1 cellular context compared by ENCODE assay signal in the genomic region with DNA sequence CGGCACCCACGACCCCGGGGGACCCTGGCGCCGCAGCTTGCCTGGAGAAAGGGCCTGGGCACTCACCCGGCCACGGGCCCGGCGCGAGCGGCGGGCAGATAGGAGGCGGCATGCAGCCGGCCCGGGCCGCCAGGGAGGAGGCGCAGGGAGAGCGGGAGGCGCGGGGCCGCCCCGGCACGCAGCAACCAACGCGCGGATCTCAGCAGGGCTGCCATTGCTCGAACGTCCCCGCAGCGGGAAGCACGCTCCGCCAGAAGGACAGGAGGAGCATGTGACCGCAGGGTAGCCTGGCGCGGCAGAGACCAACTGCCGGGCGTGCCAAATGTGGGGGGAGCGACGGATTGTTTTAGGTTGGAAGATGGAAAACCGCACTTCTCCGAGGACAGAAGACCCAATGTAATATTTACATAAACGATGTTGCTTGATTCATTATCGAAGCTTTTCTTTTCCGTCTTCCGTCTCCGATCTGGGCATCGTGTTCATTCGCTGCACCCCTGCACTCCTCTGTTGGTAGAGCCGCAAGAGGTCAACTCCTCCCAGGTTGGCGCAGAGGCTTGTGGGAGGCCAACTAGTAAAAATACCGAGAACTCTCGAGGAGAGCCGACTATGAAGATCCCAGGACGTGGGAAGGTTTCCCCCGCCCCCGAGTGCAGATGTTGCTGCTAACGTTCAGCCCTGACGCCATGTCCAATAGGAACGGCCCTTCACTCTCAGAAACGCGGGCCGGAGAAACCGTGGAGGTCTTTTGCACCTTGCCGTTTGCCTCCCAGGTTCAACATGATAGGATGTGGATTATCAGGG.
TF ChIP-seq lines count a peak whose summit lies in the region.

A gene (minus strand): TSS at position 257 of the 801 bp plus-strand sequence. CDS start 42 bp downstream, at position 215.

TF ChIP-seq in HEK293, 187 proteins besides CTCF, POLR2A, EP300 and RAD21 (continued from another document and continues in another):
- TF ChIP-seq, protein P1, sequence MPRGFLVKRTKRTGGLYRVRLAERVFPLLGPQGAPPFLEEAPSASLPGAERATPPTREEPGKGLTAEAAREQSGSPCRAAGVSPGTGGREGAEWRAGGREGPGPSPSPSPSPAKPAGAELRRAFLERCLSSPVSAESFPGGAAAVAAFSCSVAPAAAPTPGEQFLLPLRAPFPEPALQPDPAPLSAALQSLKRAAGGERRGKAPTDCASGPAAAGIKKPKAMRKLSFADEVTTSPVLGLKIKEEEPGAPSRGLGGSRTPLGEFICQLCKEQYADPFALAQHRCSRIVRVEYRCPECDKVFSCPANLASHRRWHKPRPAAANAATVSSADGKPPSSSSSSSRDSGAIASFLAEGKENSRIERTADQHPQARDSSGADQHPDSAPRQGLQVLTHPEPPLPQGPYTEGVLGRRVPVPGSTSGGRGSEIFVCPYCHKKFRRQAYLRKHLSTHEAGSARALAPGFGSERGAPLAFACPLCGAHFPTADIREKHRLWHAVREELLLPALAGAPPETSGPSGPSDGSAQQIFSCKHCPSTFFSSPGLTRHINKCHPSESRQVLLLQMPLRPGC (tag by site-specific recombination; IDR thresholded peaks at IDR 0.05): no peak
- TF ChIP-seq, protein P2, sequence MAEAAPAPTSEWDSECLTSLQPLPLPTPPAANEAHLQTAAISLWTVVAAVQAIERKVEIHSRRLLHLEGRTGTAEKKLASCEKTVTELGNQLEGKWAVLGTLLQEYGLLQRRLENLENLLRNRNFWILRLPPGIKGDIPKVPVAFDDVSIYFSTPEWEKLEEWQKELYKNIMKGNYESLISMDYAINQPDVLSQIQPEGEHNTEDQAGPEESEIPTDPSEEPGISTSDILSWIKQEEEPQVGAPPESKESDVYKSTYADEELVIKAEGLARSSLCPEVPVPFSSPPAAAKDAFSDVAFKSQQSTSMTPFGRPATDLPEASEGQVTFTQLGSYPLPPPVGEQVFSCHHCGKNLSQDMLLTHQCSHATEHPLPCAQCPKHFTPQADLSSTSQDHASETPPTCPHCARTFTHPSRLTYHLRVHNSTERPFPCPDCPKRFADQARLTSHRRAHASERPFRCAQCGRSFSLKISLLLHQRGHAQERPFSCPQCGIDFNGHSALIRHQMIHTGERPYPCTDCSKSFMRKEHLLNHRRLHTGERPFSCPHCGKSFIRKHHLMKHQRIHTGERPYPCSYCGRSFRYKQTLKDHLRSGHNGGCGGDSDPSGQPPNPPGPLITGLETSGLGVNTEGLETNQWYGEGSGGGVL (tag by site-specific recombination; IDR thresholded peaks at IDR 0.05): no peak
- TF ChIP-seq ZNF571 (tag by site-specific recombination; IDR thresholded peaks at IDR 0.05) (no peak), KLF7 (tag by site-specific recombination; IDR thresholded peaks at IDR 0.05; ENCODE audit: borderline replicate concordance) (no peak), ZNF311 (tag by site-specific recombination; IDR thresholded peaks at IDR 0.05; ENCODE audit: borderline replicate concordance) (no peak), ZNF37A (tag by site-specific recombination; IDR thresholded peaks at IDR 0.05) (no peak), ZNF366 (tag by site-specific recombination; conservative IDR thresholded peaks at IDR 0.05) (no peak), ZNF76 (tag by site-specific recombination; IDR thresholded peaks at IDR 0.05; ENCODE audit: borderline replicate concordance, low read depth) (peak; percentile 88), ZBTB7A (tag by site-specific recombination; IDR thresholded peaks at IDR 0.05; ENCODE audit: low read depth) (no peak), ZNF394 (tag by site-specific recombination; IDR thresholded peaks at IDR 0.05; ENCODE audit: borderline replicate concordance) (peak; percentile 56; the same call in 1 of the 2 replicates), ZNF138 (tag by site-specific recombination; IDR thresholded peaks at IDR 0.05; ENCODE audit: borderline replicate concordance) (no peak), ZNF473 (tag by site-specific recombination; IDR thresholded peaks at IDR 0.05) (no peak), ZIC2 (tag by site-specific recombination; IDR thresholded peaks at IDR 0.05) (peak; percentile 62; the same call in 1 of the 2 replicates), ZNF701 (tag by site-specific recombination; IDR thresholded peaks at IDR 0.05) (no peak), KLF16 (tag by site-specific recombination; IDR thresholded peaks at IDR 0.05) (peak; percentile 46; the same call in 1 of the 2 replicates), KLF10 (tag by site-specific recombination; IDR thresholded peaks at IDR 0.05) (no peak; the same call in 1 of the 2 replicates), GFI1B (tag by site-specific recombination; IDR thresholded peaks at IDR 0.05) (no peak), TCF7L2 (IDR thresholded peaks at IDR 0.05; ENCODE audit: borderline replicate concordance, low read depth, low read length) (no peak), ZSCAN16 (tag by site-specific recombination; IDR thresholded peaks at IDR 0.05) (no peak), ZNF292 (tag by site-specific recombination; IDR thresholded peaks at IDR 0.05; ENCODE audit: borderline replicate concordance, low read depth) (no peak), ZNF48 (tag by site-specific recombination; IDR thresholded peaks at IDR 0.05) (no peak), ZNF354C (tag by site-specific recombination; IDR thresholded peaks at IDR 0.05; ENCODE audit: borderline replicate concordance, low read depth) (no peak), FEZF1 (tag by site-specific recombination; IDR thresholded peaks at IDR 0.05) (no peak), BCL11B (tag by site-specific recombination; IDR thresholded peaks at IDR 0.05; ENCODE audit: low read depth) (no peak), SP7 (tag by site-specific recombination; IDR thresholded peaks at IDR 0.05) (peak; percentile 73), ZNF510 (tag by site-specific recombination; IDR thresholded peaks at IDR 0.05; ENCODE audit: insufficient replicate concordance) (no peak), ZNF133 (tag by site-specific recombination; IDR thresholded peaks at IDR 0.05) (no peak), ZNF324 (tag by site-specific recombination; IDR thresholded peaks at IDR 0.05) (peak; percentile 85), OSR2 (tag by site-specific recombination; IDR thresholded peaks at IDR 0.05) (no peak)
- TF ChIP-seq, protein P3, sequence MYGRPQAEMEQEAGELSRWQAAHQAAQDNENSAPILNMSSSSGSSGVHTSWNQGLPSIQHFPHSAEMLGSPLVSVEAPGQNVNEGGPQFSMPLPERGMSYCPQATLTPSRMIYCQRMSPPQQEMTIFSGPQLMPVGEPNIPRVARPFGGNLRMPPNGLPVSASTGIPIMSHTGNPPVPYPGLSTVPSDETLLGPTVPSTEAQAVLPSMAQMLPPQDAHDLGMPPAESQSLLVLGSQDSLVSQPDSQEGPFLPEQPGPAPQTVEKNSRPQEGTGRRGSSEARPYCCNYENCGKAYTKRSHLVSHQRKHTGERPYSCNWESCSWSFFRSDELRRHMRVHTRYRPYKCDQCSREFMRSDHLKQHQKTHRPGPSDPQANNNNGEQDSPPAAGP (tag by site-specific recombination; IDR thresholded peaks at IDR 0.05): no peak
- TF ChIP-seq, protein P4, sequence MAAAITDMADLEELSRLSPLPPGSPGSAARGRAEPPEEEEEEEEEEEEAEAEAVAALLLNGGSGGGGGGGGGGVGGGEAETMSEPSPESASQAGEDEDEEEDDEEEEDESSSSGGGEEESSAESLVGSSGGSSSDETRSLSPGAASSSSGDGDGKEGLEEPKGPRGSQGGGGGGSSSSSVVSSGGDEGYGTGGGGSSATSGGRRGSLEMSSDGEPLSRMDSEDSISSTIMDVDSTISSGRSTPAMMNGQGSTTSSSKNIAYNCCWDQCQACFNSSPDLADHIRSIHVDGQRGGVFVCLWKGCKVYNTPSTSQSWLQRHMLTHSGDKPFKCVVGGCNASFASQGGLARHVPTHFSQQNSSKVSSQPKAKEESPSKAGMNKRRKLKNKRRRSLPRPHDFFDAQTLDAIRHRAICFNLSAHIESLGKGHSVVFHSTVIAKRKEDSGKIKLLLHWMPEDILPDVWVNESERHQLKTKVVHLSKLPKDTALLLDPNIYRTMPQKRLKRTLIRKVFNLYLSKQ (tag by site-specific recombination; IDR thresholded peaks at IDR 0.05; ENCODE audit: borderline replicate concordance): no peak
- TF ChIP-seq, protein P5, sequence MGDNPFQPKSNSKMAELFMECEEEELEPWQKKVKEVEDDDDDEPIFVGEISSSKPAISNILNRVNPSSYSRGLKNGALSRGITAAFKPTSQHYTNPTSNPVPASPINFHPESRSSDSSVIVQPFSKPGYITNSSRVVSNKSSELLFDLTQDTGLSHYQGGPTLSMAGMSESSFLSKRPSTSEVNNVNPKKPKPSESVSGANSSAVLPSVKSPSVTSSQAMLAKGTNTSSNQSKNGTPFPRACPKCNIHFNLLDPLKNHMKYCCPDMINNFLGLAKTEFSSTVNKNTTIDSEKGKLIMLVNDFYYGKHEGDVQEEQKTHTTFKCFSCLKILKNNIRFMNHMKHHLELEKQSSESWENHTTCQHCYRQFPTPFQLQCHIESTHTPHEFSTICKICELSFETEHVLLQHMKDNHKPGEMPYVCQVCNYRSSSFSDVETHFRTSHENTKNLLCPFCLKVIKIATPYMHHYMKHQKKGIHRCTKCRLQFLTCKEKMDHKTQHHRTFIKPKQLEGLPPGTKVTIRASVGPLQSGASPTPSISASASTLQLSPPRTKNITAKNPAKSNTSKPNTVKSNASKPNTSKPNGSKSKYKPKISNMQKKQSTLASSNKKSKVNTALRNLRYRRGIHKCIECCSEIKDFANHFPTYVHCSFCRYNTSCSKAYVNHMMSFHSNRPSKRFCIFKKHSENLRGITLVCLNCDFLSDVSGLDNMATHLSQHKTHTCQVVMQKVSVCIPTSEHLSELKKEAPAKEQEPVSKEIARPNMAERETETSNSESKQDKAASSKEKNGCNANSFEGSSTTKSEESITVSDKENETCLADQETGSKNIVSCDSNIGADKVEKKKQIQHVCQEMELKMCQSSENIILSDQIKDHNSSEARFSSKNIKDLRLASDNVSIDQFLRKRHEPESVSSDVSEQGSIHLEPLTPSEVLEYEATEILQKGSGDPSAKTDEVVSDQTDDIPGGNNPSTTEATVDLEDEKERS (tag by site-specific recombination; IDR thresholded peaks at IDR 0.05): no peak
- TF ChIP-seq, protein P6, sequence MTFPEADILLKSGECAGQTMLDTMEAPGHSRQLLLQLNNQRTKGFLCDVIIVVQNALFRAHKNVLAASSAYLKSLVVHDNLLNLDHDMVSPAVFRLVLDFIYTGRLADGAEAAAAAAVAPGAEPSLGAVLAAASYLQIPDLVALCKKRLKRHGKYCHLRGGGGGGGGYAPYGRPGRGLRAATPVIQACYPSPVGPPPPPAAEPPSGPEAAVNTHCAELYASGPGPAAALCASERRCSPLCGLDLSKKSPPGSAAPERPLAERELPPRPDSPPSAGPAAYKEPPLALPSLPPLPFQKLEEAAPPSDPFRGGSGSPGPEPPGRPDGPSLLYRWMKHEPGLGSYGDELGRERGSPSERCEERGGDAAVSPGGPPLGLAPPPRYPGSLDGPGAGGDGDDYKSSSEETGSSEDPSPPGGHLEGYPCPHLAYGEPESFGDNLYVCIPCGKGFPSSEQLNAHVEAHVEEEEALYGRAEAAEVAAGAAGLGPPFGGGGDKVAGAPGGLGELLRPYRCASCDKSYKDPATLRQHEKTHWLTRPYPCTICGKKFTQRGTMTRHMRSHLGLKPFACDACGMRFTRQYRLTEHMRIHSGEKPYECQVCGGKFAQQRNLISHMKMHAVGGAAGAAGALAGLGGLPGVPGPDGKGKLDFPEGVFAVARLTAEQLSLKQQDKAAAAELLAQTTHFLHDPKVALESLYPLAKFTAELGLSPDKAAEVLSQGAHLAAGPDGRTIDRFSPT (tag by site-specific recombination; IDR thresholded peaks at IDR 0.05): no peak
- TF ChIP-seq, protein P7, sequence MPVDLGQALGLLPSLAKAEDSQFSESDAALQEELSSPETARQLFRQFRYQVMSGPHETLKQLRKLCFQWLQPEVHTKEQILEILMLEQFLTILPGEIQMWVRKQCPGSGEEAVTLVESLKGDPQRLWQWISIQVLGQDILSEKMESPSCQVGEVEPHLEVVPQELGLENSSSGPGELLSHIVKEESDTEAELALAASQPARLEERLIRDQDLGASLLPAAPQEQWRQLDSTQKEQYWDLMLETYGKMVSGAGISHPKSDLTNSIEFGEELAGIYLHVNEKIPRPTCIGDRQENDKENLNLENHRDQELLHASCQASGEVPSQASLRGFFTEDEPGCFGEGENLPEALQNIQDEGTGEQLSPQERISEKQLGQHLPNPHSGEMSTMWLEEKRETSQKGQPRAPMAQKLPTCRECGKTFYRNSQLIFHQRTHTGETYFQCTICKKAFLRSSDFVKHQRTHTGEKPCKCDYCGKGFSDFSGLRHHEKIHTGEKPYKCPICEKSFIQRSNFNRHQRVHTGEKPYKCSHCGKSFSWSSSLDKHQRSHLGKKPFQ (tag by site-specific recombination; IDR thresholded peaks at IDR 0.05): no peak
- TF ChIP-seq, protein P8, sequence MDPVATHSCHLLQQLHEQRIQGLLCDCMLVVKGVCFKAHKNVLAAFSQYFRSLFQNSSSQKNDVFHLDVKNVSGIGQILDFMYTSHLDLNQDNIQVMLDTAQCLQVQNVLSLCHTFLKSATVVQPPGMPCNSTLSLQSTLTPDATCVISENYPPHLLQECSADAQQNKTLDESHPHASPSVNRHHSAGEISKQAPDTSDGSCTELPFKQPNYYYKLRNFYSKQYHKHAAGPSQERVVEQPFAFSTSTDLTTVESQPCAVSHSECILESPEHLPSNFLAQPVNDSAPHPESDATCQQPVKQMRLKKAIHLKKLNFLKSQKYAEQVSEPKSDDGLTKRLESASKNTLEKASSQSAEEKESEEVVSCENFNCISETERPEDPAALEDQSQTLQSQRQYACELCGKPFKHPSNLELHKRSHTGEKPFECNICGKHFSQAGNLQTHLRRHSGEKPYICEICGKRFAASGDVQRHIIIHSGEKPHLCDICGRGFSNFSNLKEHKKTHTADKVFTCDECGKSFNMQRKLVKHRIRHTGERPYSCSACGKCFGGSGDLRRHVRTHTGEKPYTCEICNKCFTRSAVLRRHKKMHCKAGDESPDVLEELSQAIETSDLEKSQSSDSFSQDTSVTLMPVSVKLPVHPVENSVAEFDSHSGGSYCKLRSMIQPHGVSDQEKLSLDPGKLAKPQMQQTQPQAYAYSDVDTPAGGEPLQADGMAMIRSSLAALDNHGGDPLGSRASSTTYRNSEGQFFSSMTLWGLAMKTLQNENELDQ (tag by site-specific recombination; IDR thresholded peaks at IDR 0.05; ENCODE audit: low read depth): no peak
